ENCODE assay signal across 21 cellular contexts in the genomic region with DNA sequence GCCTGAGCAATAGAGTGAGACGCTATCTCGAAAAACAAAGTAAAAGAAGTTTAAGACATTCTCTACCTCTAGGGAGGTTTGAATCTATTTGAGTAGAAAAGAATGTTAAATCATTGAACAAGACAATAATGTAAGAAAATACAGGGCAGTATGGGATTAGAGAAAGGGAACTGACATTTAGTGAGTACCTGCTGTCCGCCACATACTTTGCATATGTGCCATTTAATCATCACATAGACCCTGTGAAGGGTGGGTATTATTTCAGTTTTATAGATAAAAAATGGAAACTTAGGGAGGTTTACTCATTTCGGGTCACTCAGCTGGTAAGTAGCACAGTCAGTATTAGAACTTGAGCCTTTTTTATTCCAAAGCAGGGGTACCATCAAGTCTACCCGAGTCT. TPM values are rescaled to one million over a fixed set of nuclear protein-coding genes. Genes with fewer than 3 reads are reported as not detected.
DNase-seq lines count a peak whose midpoint lies in the region; ATAC-seq lines count a peak whose summit lies in the region.
"Had no signal": no experiment of that assay in that cellular context is flagged by ENCODE, and none has a peak within 500 bp of the region (broad histone marks: within the 10 kb centered on the region; RNA-seq: fewer than 3 reads in every experiment).

No MANE protein-coding gene starts in this region.

- CTCF ChIA-PET in CD4-positive, alpha-beta memory T cell (lab: Charles Lee; ENCODE audit: partially characterized antibody), result interaction anchor here (3.1 to 5.4 kb wide), 2 partner anchors 15 to 99 kb away, joined by 12 to 29 read pairs; no protein-coding TSS in a partner anchor

- ATAC-seq in CD4-positive, CD25-positive, alpha-beta regulatory T cell (ENCODE audit: low read depth in 2 of 2), result peak in 1 of 2 donors; percentile 25
- ATAC-seq in naive B cell (ENCODE audit: low read depth in 2 of 2), result peak; percentile 89 to 97

- no peak overlapping the region for H3K4me3 ChIP-seq in CD4-positive, CD25-positive, alpha-beta regulatory T cell (ENCODE audit: low read depth, low read length)
- H3K4me3 ChIP-seq in CD4-positive, alpha-beta memory T cell (ENCODE audit: low read length in 2 of 2), result no peak overlapping the region
- H3K4me3 ChIP-seq: sigmoid colon, testis had no signal

- H3K27me3 ChIP-seq in CD4-positive, CD25-positive, alpha-beta regulatory T cell (ENCODE audit: control insufficient read depth, insufficient read depth, low read length), result no peaks in the 10 kb centered on the region
- no peaks in the 10 kb centered on the region for H3K27me3 ChIP-seq in CD4-positive, alpha-beta memory T cell (ENCODE audit: insufficient read depth, low read length)
- H3K27me3 ChIP-seq: sigmoid colon, testis had no signal

- peak overlapping the region in 1 of 4 donors; percentile 31 for H3K4me3 Mint-ChIP-seq in CD4-positive, CD25-positive, alpha-beta regulatory T cell
- peak overlapping the region in 1 of 8 donors; percentile 17 for H3K4me3 Mint-ChIP-seq in CD4-positive, alpha-beta memory T cell
- no peak overlapping the region for H3K4me3 Mint-ChIP-seq in activated T-helper 1 cell treated with anti-CD3 and anti-CD28 coated beads, Interleukin-12 subunit alpha, Interleukin-12 subunit beta, Interleukin-2, Interleukin-4 antibody, amounts not matched to agents 30 ng/mL and 10 ng/mL and 1 ng/mL, durations not matched to agents 14 hours and 24 hours and 36 hours
- peak overlapping the region; percentile 5 to 79 (median 52) for H3K4me3 Mint-ChIP-seq in naive B cell
- H3K4me3 Mint-ChIP-seq: T-helper 2 cell treated with Interferon-gamma antibody and Interleukin-4, amounts not matched to agents 5 μg/mL and 100 μg/mL, for 36 hours had no signal

- peak overlapping the region; percentile 58 to 91 (median 79) for H3K27ac Mint-ChIP-seq in CD4-positive, CD25-positive, alpha-beta regulatory T cell
- peak overlapping the region; percentile 11 to 90 (median 61) for H3K27ac Mint-ChIP-seq in CD4-positive, alpha-beta memory T cell
- H3K27ac Mint-ChIP-seq in activated T-helper 1 cell treated with anti-CD3 and anti-CD28 coated beads, Interleukin-12 subunit alpha, Interleukin-12 subunit beta, Interleukin-2, Interleukin-4 antibody, amounts not matched to agents 30 ng/mL and 10 ng/mL and 1 ng/mL, durations not matched to agents 14 hours and 24 hours and 36 hours, result peak overlapping the region; percentile 33
- H3K27ac Mint-ChIP-seq in naive B cell, result peak overlapping the region in 5 of 6 donors; percentile 71 to 96 (median 79)
- H3K27ac Mint-ChIP-seq: progenitor cell of endocrine pancreas; T-helper 2 cell treated with Interferon-gamma antibody and Interleukin-4, amounts not matched to agents 5 μg/mL and 100 μg/mL, for 36 hours had no signal

- peaks cover 42 to 79% (median 59%) of the 10 kb centered on the region in 4 donors for H3K4me1 Mint-ChIP-seq in CD4-positive, CD25-positive, alpha-beta regulatory T cell
- peaks cover 43 to 82% (median 62%) of the 10 kb centered on the region in 4 donors for H3K4me1 Mint-ChIP-seq in CD4-positive, alpha-beta memory T cell
- peaks cover 48% of the 10 kb centered on the region for H3K4me1 Mint-ChIP-seq in activated T-helper 1 cell treated with anti-CD3 and anti-CD28 coated beads, Interleukin-12 subunit alpha, Interleukin-12 subunit beta, Interleukin-2, Interleukin-4 antibody, amounts not matched to agents 30 ng/mL and 10 ng/mL and 1 ng/mL, durations not matched to agents 14 hours and 24 hours and 36 hours (ENCODE audit: low read depth)
- peaks cover 36 to 58% (median 39%) of the 10 kb centered on the region in 3 donors for H3K4me1 Mint-ChIP-seq in naive B cell

- H3K27me3 Mint-ChIP-seq in CD4-positive, CD25-positive, alpha-beta regulatory T cell, result no peaks in the 10 kb centered on the region
- H3K27me3 Mint-ChIP-seq in CD4-positive, alpha-beta memory T cell, result no peaks in the 10 kb centered on the region
- no peaks in the 10 kb centered on the region for H3K27me3 Mint-ChIP-seq in activated T-helper 1 cell treated with anti-CD3 and anti-CD28 coated beads, Interleukin-12 subunit alpha, Interleukin-12 subunit beta, Interleukin-2, Interleukin-4 antibody, amounts not matched to agents 30 ng/mL and 10 ng/mL and 1 ng/mL, durations not matched to agents 14 hours and 24 hours and 36 hours (ENCODE audit: insufficient read depth)
- H3K27me3 Mint-ChIP-seq in naive B cell, result no peaks in the 10 kb centered on the region
- H3K27me3 Mint-ChIP-seq: progenitor cell of endocrine pancreas had no signal

- H3K36me3 ChIP-seq in CD4-positive, CD25-positive, alpha-beta regulatory T cell (ENCODE audit: control insufficient read depth, insufficient read depth, low read length), result peaks cover 81% of the 10 kb centered on the region
- peaks cover 80% of the 10 kb centered on the region for H3K36me3 ChIP-seq in CD4-positive, alpha-beta memory T cell (ENCODE audit: insufficient read depth, low read length)

- no peak for DNase-seq in CD4-positive, CD25-positive, alpha-beta regulatory T cell
- DNase-seq in CD4-positive, alpha-beta memory T cell, result no peak
- no peak for DNase-seq in activated T-helper 1 cell treated with anti-CD3 and anti-CD28 coated beads, Interleukin-12 subunit alpha, Interleukin-12 subunit beta, Interleukin-2, Interleukin-4 antibody, amounts not matched to agents 30 ng/mL and 10 ng/mL and 1 ng/mL, durations not matched to agents 14 hours and 24 hours and 36 hours (ENCODE audit: low spot score)
- DNase-seq in naive B cell (peak; percentile 20), NCI-H146 treated with DMSO at 0.1 percent for 48 hours (lab: John Stamatoyannopoulos, UW; ENCODE audit: unreplicated experiment) (no peak), cardiac septum (ENCODE audit: low spot score) (no peak), hypothalamus (lab: John Stamatoyannopoulos, UW) (no peak)
- DNase-seq: activated effector memory CD4-positive, alpha-beta T cell treated with Interleukin-2 at 50 U/mL for 16 hours; DMS79; foreskin fibroblast; hippocampal formation; KG1; NCI-H146; NCI-H510A treated with DMSO at 0.1 percent for 48 hours; sigmoid colon; stimulated activated CD8-positive, alpha-beta memory T cell treated with anti-CD3 and anti-CD28 coated beads, Interleukin-4, amount 100 ng/mL, for 48 hours; testis had no signal

- H3K36me3 Mint-ChIP-seq in CD4-positive, CD25-positive, alpha-beta regulatory T cell, result peaks cover 67% of the 10 kb centered on the region
- H3K36me3 Mint-ChIP-seq in CD4-positive, alpha-beta memory T cell, result peaks cover 69 to 80% of the 10 kb centered on the region in 2 donors
- H3K36me3 Mint-ChIP-seq in activated T-helper 1 cell treated with anti-CD3 and anti-CD28 coated beads, Interleukin-12 subunit alpha, Interleukin-12 subunit beta, Interleukin-2, Interleukin-4 antibody, amounts not matched to agents 30 ng/mL and 10 ng/mL and 1 ng/mL, durations not matched to agents 14 hours and 24 hours and 36 hours (ENCODE audit: low read depth), result peaks cover 71% of the 10 kb centered on the region
- peaks cover 43 to 51% of the 10 kb centered on the region in 2 donors for H3K36me3 Mint-ChIP-seq in naive B cell

- peaks cover 33% of the 10 kb centered on the region for H3K4me1 ChIP-seq in CD4-positive, CD25-positive, alpha-beta regulatory T cell (ENCODE audit: control insufficient read depth, insufficient read depth, low read length, poor library complexity, severe bottlenecking)
- peaks cover 60% of the 10 kb centered on the region for H3K4me1 ChIP-seq in CD4-positive, alpha-beta memory T cell (ENCODE audit: insufficient read depth, low read length)
- H3K4me1 ChIP-seq: sigmoid colon, testis had no signal

- no peaks in the 10 kb centered on the region for H3K9me3 ChIP-seq in CD4-positive, CD25-positive, alpha-beta regulatory T cell (ENCODE audit: control insufficient read depth in 2 of 2, low read length in 2 of 2)
- no peaks in the 10 kb centered on the region for H3K9me3 ChIP-seq in CD4-positive, alpha-beta memory T cell (ENCODE audit: control insufficient read depth in 1 of 2, low read length in 2 of 2)
- H3K9me3 ChIP-seq: sigmoid colon, testis had no signal

- H3K9me3 Mint-ChIP-seq in CD4-positive, CD25-positive, alpha-beta regulatory T cell, result peaks cover 0 to 2% (median 0%) of the 10 kb centered on the region in 7 donors
- peaks cover 0 to 2% (median 0%) of the 10 kb centered on the region in 8 donors for H3K9me3 Mint-ChIP-seq in CD4-positive, alpha-beta memory T cell
- H3K9me3 Mint-ChIP-seq in activated T-helper 1 cell treated with anti-CD3 and anti-CD28 coated beads, Interleukin-12 subunit alpha, Interleukin-12 subunit beta, Interleukin-2, Interleukin-4 antibody, amounts not matched to agents 30 ng/mL and 10 ng/mL and 1 ng/mL, durations not matched to agents 14 hours and 24 hours and 36 hours, result no peaks in the 10 kb centered on the region
- no peaks in the 10 kb centered on the region for H3K9me3 Mint-ChIP-seq in naive B cell
- H3K9me3 Mint-ChIP-seq: T-helper 2 cell treated with Interferon-gamma antibody and Interleukin-4, amounts not matched to agents 5 μg/mL and 100 μg/mL, for 36 hours had no signal

- intact Hi-C loops in CD4-positive, alpha-beta memory T cell (cut with micrococcal nuclease), result loop anchor here (5.0 kb wide), 1 partner anchor 40 kb away; no protein-coding TSS in a partner anchor
- intact Hi-C loops in activated T-helper 1 cell treated with anti-CD3 and anti-CD28 coated beads, Interleukin-12 subunit alpha, Interleukin-12 subunit beta, Interleukin-2, Interleukin-4 antibody, amounts not matched to agents 30 ng/mL and 10 ng/mL and 1 ng/mL, durations not matched to agents 14 hours and 24 hours and 36 hours (cut with micrococcal nuclease), result no loop called here
- intact Hi-C loops in cardiac septum (cut with DNase I), result no loop called here

- POLR2A ChIA-PET in CD4-positive, alpha-beta memory T cell (lab: Charles Lee; ENCODE audit: partially characterized antibody), result interaction anchor here (0.6 to 3.3 kb wide), 6 partner anchors 10 to 73 kb away, joined by 3 to 16 read pairs (median 6); no protein-coding TSS in a partner anchor

- H3K27ac ChIP-seq in CD4-positive, CD25-positive, alpha-beta regulatory T cell (ENCODE audit: insufficient read depth, low read length, poor library complexity, severe bottlenecking), result no peak overlapping the region
- H3K27ac ChIP-seq in CD4-positive, alpha-beta memory T cell (ENCODE audit: low read depth, low read length), result no peak overlapping the region
- H3K27ac ChIP-seq: epithelial cell of prostate, sigmoid colon, testis, VCaP had no signal

RNA-seq across cellular contexts. Expression of gene STK4, which starts 31.4 kb away (rescaled TPM):
- total RNA-seq in CD4-positive, CD25-positive, alpha-beta regulatory T cell, result 375 TPM
- polyA plus RNA-seq in CD4-positive, CD25-positive, alpha-beta regulatory T cell, result 100 to 1,000 TPM; 211 to 254 (median 227) TPM
- 100 to 1,000 TPM; 358 to 374 TPM for total RNA-seq in CD4-positive, alpha-beta memory T cell
- 100 to 1,000 TPM; 151 to 266 TPM for polyA plus RNA-seq in CD4-positive, alpha-beta memory T cell
- total RNA-seq in activated T-helper 1 cell treated with anti-CD3 and anti-CD28 coated beads, Interleukin-12 subunit alpha, Interleukin-12 subunit beta, Interleukin-2, Interleukin-4 antibody, amounts not matched to agents 30 ng/mL and 10 ng/mL and 1 ng/mL, durations not matched to agents 14 hours and 24 hours and 36 hours, result 149 and 155 TPM in 2 replicates
- polyA plus RNA-seq in naive B cell (ENCODE audit: low read depth in 6 of 6), result 100 to 1,000 TPM; 116 to 199 (median 173) TPM
- total RNA-seq in cardiac septum, result 11.3 TPM

RNA-seq across cellular contexts. Expression of gene TOMM34, which starts 37.5 kb away (rescaled TPM):
- total RNA-seq in CD4-positive, CD25-positive, alpha-beta regulatory T cell, result 10.7 TPM
- 10 to 100 TPM; 13.8 to 24.2 (median 23.0) TPM for polyA plus RNA-seq in CD4-positive, CD25-positive, alpha-beta regulatory T cell
- total RNA-seq in CD4-positive, alpha-beta memory T cell, result 1 to 10 TPM; 7.6 to 8.5 TPM
- polyA plus RNA-seq in CD4-positive, alpha-beta memory T cell, result 10 to 100 TPM; 18.7 to 23.4 TPM
- total RNA-seq in activated T-helper 1 cell treated with anti-CD3 and anti-CD28 coated beads, Interleukin-12 subunit alpha, Interleukin-12 subunit beta, Interleukin-2, Interleukin-4 antibody, amounts not matched to agents 30 ng/mL and 10 ng/mL and 1 ng/mL, durations not matched to agents 14 hours and 24 hours and 36 hours, result 53.0 and 55.4 TPM in 2 replicates
- 10 to 100 TPM; 24.8 to 49.1 (median 38.4) TPM for polyA plus RNA-seq in naive B cell (ENCODE audit: low read depth in 6 of 6)
- 10.7 TPM for total RNA-seq in cardiac septum

Comparison
In these comparisons a context has a peak if more than half of its experiments do, and no peak if none do; other contexts are left out.
1. RNA of gene STK4, which starts 31.4 kb away (total RNA-seq): 375 TPM in CD4-positive, CD25-positive, alpha-beta regulatory T cell (single experiment), 358 to 374 TPM in CD4-positive, alpha-beta memory T cell and 149 to 155 TPM in activated T-helper 1 cell treated with anti-CD3 and anti-CD28 coated beads, Interleukin-12 subunit alpha, Interleukin-12 subunit beta, Interleukin-2, Interleukin-4 antibody, amounts not matched to agents 30 ng/mL and 10 ng/mL and 1 ng/mL, durations not matched to agents 14 hours and 24 hours and 36 hours; 11.3 TPM in cardiac septum (single experiment); every median in the first group is over 10 times any median in the second.
2. Peak in every context shown above with its lines, with median percentiles within 50 percentile points of each other: H3K27ac Mint-ChIP-seq.